Comparison of ENCODE assay signal across 26 cellular contexts in genomic region chr12:116898675-116899074, GRCh38. TPM values are rescaled to one million over a fixed set of nuclear protein-coding genes. Genes with fewer than 3 reads are reported as not detected.
A peak's percentile ranks its signal among the peaks of the same experiment; 100 is the strongest.
DNase-seq lines count a peak whose midpoint lies in the region; ATAC-seq and TF ChIP-seq lines count a peak whose summit lies in the region.
"Had no signal": no experiment of that assay in that cellular context is flagged by ENCODE, and none has a peak within 500 bp of the region (broad histone marks: within the 10 kb centered on the region; RNA-seq: fewer than 3 reads in every experiment).

No MANE protein-coding gene starts in this region.

- no peak for TF ChIP-seq RAD21 in HCT116 (IDR thresholded peaks at IDR 0.05; ENCODE audit: low read depth)

- H2AFZ ChIP-seq in HCT116 (ENCODE audit: low read depth, low read length, poor library complexity, severe bottlenecking) = no peak overlapping the region

- DNase-seq in HCT116 (ENCODE audit: low read depth, low spot score) (no peak), RKO (ENCODE audit: low spot score) (peak; percentile 32), foreskin keratinocyte (no peak), NOMO-1 (lab: John Stamatoyannopoulos, UW; ENCODE audit: unreplicated experiment in 2 of 2) (no peak), RPMI8226 (no peak), ovary (no peak)
- DNase-seq: CD8-positive, alpha-beta memory T cell; DMS 273 treated with DMSO at 0.1 percent for 48 hours; DND-41; H7; HFFc6; Kasumi-1; NCI-H1105; NCI-H146; NCI-H1930; NCI-H2107; NCI-H524 treated with DMSO at 0.1 percent for 48 hours; NCI-H774; Peyer's patch; SJCRH30 had no signal

- POLR2A ChIA-PET in HCT116 (lab: Charles Lee) = no interaction called here

- TF ChIP-seq CTCF in HCT116 (IDR thresholded peaks at IDR 0.05 in 2 of 3, conservative IDR thresholded peaks at IDR 0.05 in 1 of 3; ENCODE audit: borderline replicate concordance in 1 of 3, insufficient read depth in 1 of 3, low read depth in 2 of 3, low read length in 2 of 3) (no peak), foreskin keratinocyte (conservative IDR thresholded peaks at IDR 0.05) (no peak), ovary (IDR thresholded peaks at IDR 0.05) (no peak)

- H3K27me3 ChIP-seq in BLaER1 (no peaks in the 10 kb centered on the region), HCT116 (ENCODE audit: insufficient read depth, low read length) (peaks cover 5% of the 10 kb centered on the region; the same call in 1 of the 2 replicates), foreskin keratinocyte (peaks cover 20% of the 10 kb centered on the region), ovary (no peaks in the 10 kb centered on the region)
- H3K27me3 ChIP-seq: Peyer's patch, SJCRH30 had no signal

- H4K20me1 ChIP-seq in BLaER1 = no peaks in the 10 kb centered on the region
- no peaks in the 10 kb centered on the region for H4K20me1 ChIP-seq in HCT116 (ENCODE audit: insufficient read depth)

- TF ChIP-seq EP300 in ovary (IDR thresholded peaks at IDR 0.05) = no peak

- H3K4me1 ChIP-seq in BLaER1 (peaks cover 23% of the 10 kb centered on the region), HCT116 (ENCODE audit: control insufficient read depth in 1 of 2, insufficient read depth in 2 of 2, low read length in 2 of 2) (no peaks in the 10 kb centered on the region), foreskin keratinocyte (no peaks in the 10 kb centered on the region), ovary (ENCODE audit: insufficient read depth) (no peaks in the 10 kb centered on the region)
- H3K4me1 ChIP-seq: Peyer's patch, SJCRH30 had no signal

- no peak overlapping the region for H3K27ac ChIP-seq in BLaER1
- no peak overlapping the region for H3K27ac ChIP-seq in HCT116 (ENCODE audit: low read depth, low read length)
- no peak overlapping the region for H3K27ac ChIP-seq in foreskin keratinocyte
- no peak overlapping the region for H3K27ac ChIP-seq in ovary
- H3K27ac ChIP-seq: HL-60, Peyer's patch, SJCRH30 had no signal

- H3K9me2 ChIP-seq in HCT116 (ENCODE audit: insufficient read depth) = no peaks in the 10 kb centered on the region

- no peak overlapping the region for H3K4me3 ChIP-seq in BLaER1
- H3K4me3 ChIP-seq in HCT116 (replicated peaks in 1 of 2; ENCODE audit: low read depth in 1 of 2, low read length in 2 of 2) = no peak overlapping the region
- no peak overlapping the region for H3K4me3 ChIP-seq in ovary
- H3K4me3 ChIP-seq: Peyer's patch, SJCRH30 had no signal

- CTCF ChIA-PET in HCT116 (lab: Charles Lee) = no interaction called here

- no TSS peak for BruUV-seq in HCT116 (replicated peaks; lab: Mats Ljungman, UMichigan)

- ATAC-seq in HCT116 = peak; percentile 70
- peak; percentile 57 for ATAC-seq in foreskin keratinocyte
- ATAC-seq: Right ventricle myocardium inferior had no signal

- peak overlapping the region; percentile 44; the same call in 1 of the 2 replicates for H3K4me2 ChIP-seq in BLaER1
- no peak overlapping the region for H3K4me2 ChIP-seq in HCT116 (ENCODE audit: low read length)

- H3K9me3 ChIP-seq in BLaER1 (peaks cover 4% of the 10 kb centered on the region; the same call in 1 of the 2 replicates), HCT116 (ENCODE audit: control insufficient read depth in 1 of 2, insufficient read depth in 1 of 2, low read depth in 1 of 2, low read length in 2 of 2) (no peaks in the 10 kb centered on the region), ovary (no peaks in the 10 kb centered on the region)
- H3K9me3 ChIP-seq: Peyer's patch, SJCRH30 had no signal

- RAD21 ChIA-PET in HCT116 (lab: Charles Lee; ENCODE audit: low non-redundant PET in 1 of 2, low total read pairs in 2 of 2, uncharacterized antibody in 2 of 2, unreplicated experiment in 2 of 2) = no interaction called here

- 51 to 57% (median 56%) methylated on average over 3 of the region's 3 CpGs for WGBS in ovary, 3 donors

- TF ChIP-seq POLR2A in HCT116 (IDR thresholded peaks at IDR 0.05; ENCODE audit: borderline replicate concordance, extremely low read depth, insufficient read depth, insufficient read length) (no peak), ovary (IDR thresholded peaks at IDR 0.05) (no peak)

- intact Hi-C loops in HCT116 (cut with micrococcal nuclease) (no loop called here), ovary (cut with DNase I) (no loop called here)

- no peak overlapping the region for H3K9ac ChIP-seq in BLaER1
- H3K9ac ChIP-seq in HCT116 (ENCODE audit: low read length) = no peak overlapping the region

- no peaks in the 10 kb centered on the region for H3K79me2 ChIP-seq in HCT116 (ENCODE audit: insufficient read depth, low read length)

- H3K36me3 ChIP-seq in BLaER1 = no peaks in the 10 kb centered on the region
- H3K36me3 ChIP-seq in HCT116 (ENCODE audit: control insufficient read depth in 1 of 2, insufficient read depth in 2 of 2, low read length in 2 of 2) = no peaks in the 10 kb centered on the region
- H3K36me3 ChIP-seq in ovary = no peaks in the 10 kb centered on the region
- H3K36me3 ChIP-seq: Peyer's patch, SJCRH30 had no signal

TF ChIP-seq in HCT116, 20 proteins besides CTCF, POLR2A, EP300 and RAD21 (continues in another document):
- no peak for TF ChIP-seq ZBTB33 (IDR thresholded peaks at IDR 0.05; ENCODE audit: extremely low read depth, insufficient replicate concordance, low read length)
- TF ChIP-seq ATF3 (IDR thresholded peaks at IDR 0.05) = no peak
- TF ChIP-seq REST (IDR thresholded peaks at IDR 0.05; ENCODE audit: low read depth) = no peak
- TF ChIP-seq YY1 (IDR thresholded peaks at IDR 0.05; ENCODE audit: extremely low read depth, insufficient replicate concordance, low read depth, low read length) = no peak
- TF ChIP-seq MAX (IDR thresholded peaks at IDR 0.05) = no peak
- no peak for TF ChIP-seq EZH2phosphoT487 (IDR thresholded peaks at IDR 0.05; ENCODE audit: borderline replicate concordance)
- TF ChIP-seq SRF (IDR thresholded peaks at IDR 0.05; ENCODE audit: low read depth) = no peak
- TF ChIP-seq CEBPB (IDR thresholded peaks at IDR 0.05; ENCODE audit: low read depth) = no peak
- TF ChIP-seq EZH2 (IDR thresholded peaks at IDR 0.05) = no peak
- no peak for TF ChIP-seq TCF7L2 (IDR thresholded peaks at IDR 0.05; ENCODE audit: borderline replicate concordance, extremely low read depth, insufficient read depth, insufficient read length)
- no peak for TF ChIP-seq SP1 (IDR thresholded peaks at IDR 0.05; ENCODE audit: low read depth)
- TF ChIP-seq ELF1 (IDR thresholded peaks at IDR 0.05; ENCODE audit: borderline replicate concordance, low read depth) = no peak
- no peak for TF ChIP-seq SIN3A (IDR thresholded peaks at IDR 0.05; ENCODE audit: low read depth)

RNA-seq across cellular contexts. Expression of gene FBXW8, which starts 12.1 kb away (rescaled TPM):
- total RNA-seq in HCT116 (2021; ENCODE audit: unreplicated experiment) = 14.6 TPM
- 8.9 and 9.9 TPM in 2 replicates for polyA plus RNA-seq in HCT116 (2012)
- total RNA-seq in foreskin keratinocyte = 6.6 and 8.5 TPM in 2 replicates
- polyA plus RNA-seq in foreskin keratinocyte = 2.7 and 4.2 TPM in 2 replicates
- total RNA-seq in ovary = 10 to 100 TPM in 6 of 7 donors, 1 to 10 TPM in 1; 8.3 to 23.1 (median 16.9) TPM
- 10 to 100 TPM in 1 of 2 donors, 1 to 10 TPM in 1; 7.4 to 13.9 TPM for polyA plus RNA-seq in ovary

RNA-seq across cellular contexts. Expression of gene HRK, which starts 17.4 kb away (rescaled TPM):
- total RNA-seq in HCT116 (2021; ENCODE audit: unreplicated experiment) (4.3 TPM), foreskin keratinocyte (not detected in 2 replicates), ovary (under 1 TPM in 5 of 7 donors, not detected in 2; under 0.01 to 0.30 (median 0.20) TPM)
- 1.2 and 1.6 TPM in 2 replicates for polyA plus RNA-seq in HCT116 (2012)
- polyA plus RNA-seq in foreskin keratinocyte (not detected in 2 replicates), ovary (under 1 TPM in 1 of 2 donors, not detected in 1; 0.08 TPM)
- total RNA-seq: CD8-positive, alpha-beta memory T cell; HFFc6; M059J; Peyer's patch; T-helper 2 cell treated with Interferon-gamma antibody and Interleukin-4, amounts not matched to agents 100 ng/mL and 5 ng/mL, for 36 hours had no signal
- polyA plus RNA-seq: CD14-positive monocyte; CD8-positive, alpha-beta memory T cell had no signal
